8 cellular contexts compared by ENCODE assay signal in the genomic region with DNA sequence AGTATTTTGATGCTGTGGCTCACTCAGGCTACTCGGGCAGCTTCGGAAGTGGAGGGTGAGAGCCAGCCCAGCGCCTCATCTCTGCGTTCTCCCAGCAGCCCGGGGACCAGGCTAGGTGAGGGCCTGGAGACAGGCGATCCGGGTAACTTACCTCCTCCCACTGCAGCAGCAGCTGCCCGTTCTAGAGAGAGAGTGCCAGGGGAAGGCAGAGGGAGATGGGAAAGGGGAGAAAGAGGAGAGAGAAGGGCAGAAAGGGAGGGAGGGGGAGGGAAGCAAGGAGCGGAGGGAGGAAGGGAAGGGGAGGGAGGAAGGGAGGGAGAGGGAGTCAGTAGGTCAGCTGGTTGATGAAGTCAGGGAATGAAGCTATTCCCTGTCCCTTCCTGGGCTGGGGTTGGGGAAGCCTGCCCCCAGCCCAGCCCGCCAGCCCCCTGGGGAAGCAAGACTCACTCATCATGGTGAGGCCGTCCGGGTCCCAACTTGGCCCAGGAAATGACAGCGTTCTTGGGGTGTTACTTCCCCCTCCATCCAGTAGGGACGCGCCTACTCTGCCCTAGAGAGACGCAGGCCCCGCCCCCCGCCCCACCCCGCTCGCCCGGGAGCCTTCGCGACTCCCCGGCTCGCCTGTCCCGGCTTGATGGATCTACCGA. TPM values are rescaled to one million over a fixed set of nuclear protein-coding genes. Genes with fewer than 3 reads are reported as not detected.
A peak's percentile ranks its signal among the peaks of the same experiment; 100 is the strongest.
DNase-seq lines count a peak whose midpoint lies in the region; ATAC-seq and TF ChIP-seq lines count a peak whose summit lies in the region.

A gene with protein sequence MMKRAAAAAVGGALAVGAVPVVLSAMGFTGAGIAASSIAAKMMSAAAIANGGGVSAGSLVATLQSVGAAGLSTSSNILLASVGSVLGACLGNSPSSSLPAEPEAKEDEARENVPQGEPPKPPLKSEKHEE (minus strand): TSS at position 494 of the 647 bp plus-strand sequence. CDS start 40 bp downstream, at position 454.

- intact Hi-C loops in stomach (cut with DNase I; ENCODE audit: low total_unique reads), result no loop called here

- H3K36me3 ChIP-seq in stomach, result peaks cover 0 to 25% (median 5%) of the 10 kb centered on the region in 4 donors

- H3K4me1 ChIP-seq in stomach, result peaks cover 7 to 25% (median 15%) of the 10 kb centered on the region in 4 donors

- H3K9me3 Mint-ChIP-seq in neural crest cell, result no peaks in the 10 kb centered on the region

- peaks cover 0 to 13% (median 0%) of the 10 kb centered on the region in 3 donors for H3K27me3 ChIP-seq in stomach

- peak within 1 kb of the TSS; percentile 75 for H3K27ac ChIP-seq in RWPE1
- H3K27ac ChIP-seq in stomach, result peak within 1 kb of the TSS; percentile 43 to 88 (median 75)

- peak within 1 kb of the TSS; percentile 93 for H3K4me3 Mint-ChIP-seq in neural crest cell

- H3K4me1 Mint-ChIP-seq in neural crest cell, result peaks cover 18% of the 10 kb centered on the region

- no peak for TF ChIP-seq POLR2A in stomach (IDR thresholded peaks at IDR 0.05)

- POLR2A ChIA-PET in RWPE1 (lab: Yijun Ruan, JAX; ENCODE audit: low non-redundant PET), result no interaction called here

- no peak for TF ChIP-seq EP300 in stomach (IDR thresholded peaks at IDR 0.05)

- DNase-seq in DMS79 treated with DMSO at 0.1 percent for 48 hours (lab: John Stamatoyannopoulos, UW) (peak; percentile 88), HuH-7.5 (ENCODE audit: low spot score) (peak; percentile 44), RWPE1 (ENCODE audit: low spot score) (peak; percentile 83), fibroblast of villous mesenchyme (ENCODE audit: low read depth) (peak; percentile 83), neural crest cell (ENCODE audit: low read depth, low spot score) (peak; percentile 44), stomach (peak; percentile 67)
- peak; percentile 88 for DNase-seq in activated effector memory CD4-positive, alpha-beta T cell treated with anti-CD3 and anti-CD28 coated beads, Interleukin-2, amount 50 U/mL, for 16 hours

- H3K27me3 Mint-ChIP-seq in neural crest cell (ENCODE audit: low read depth), result peaks cover 6% of the 10 kb centered on the region

- H3K4me3 ChIP-seq in fibroblast of villous mesenchyme (ENCODE audit: low read depth, low read length) (peak within 1 kb of the TSS; percentile 82), stomach (peak within 1 kb of the TSS; percentile 48 to 58 (median 53))

- 1 to 3% (median 2%) methylated on average over 23 to 27 of the region's 27 CpGs for WGBS in stomach, 5 donors

- TF ChIP-seq CTCF in RWPE1 (conservative IDR thresholded peaks at IDR 0.05; ENCODE audit: low read depth) (no peak), fibroblast of villous mesenchyme (IDR thresholded peaks at IDR 0.05; ENCODE audit: insufficient read depth, low read depth, low read length) (peak; percentile 30), neural crest cell (conservative IDR thresholded peaks at IDR 0.05) (peak; percentile 48), stomach (IDR thresholded peaks at IDR 0.05) (peak in 3 of 7 experiments; percentile 23 to 47 (median 27))

- H3K9me3 ChIP-seq in stomach, result no peaks in the 10 kb centered on the region

- ATAC-seq in GM21528 (IDR thresholded peaks at IDR 0.05; ENCODE audit: low FRiP score, unreplicated experiment), result peak; percentile 95

- CTCF ChIA-PET in RWPE1 (lab: Yijun Ruan, JAX), result no interaction called here

- H3K36me3 Mint-ChIP-seq in neural crest cell (ENCODE audit: low read depth), result no peaks in the 10 kb centered on the region

- H3K27ac Mint-ChIP-seq in neural crest cell (ENCODE audit: unreplicated experiment), result peak within 1 kb of the TSS; percentile 37

RNA-seq across cellular contexts. Expression of the gene that starts here (rescaled TPM):
- total RNA-seq in fibroblast of villous mesenchyme (94.1 and 102 TPM in 2 replicates), neural crest cell (25.3 and 30.4 TPM in 2 replicates), stomach (10 to 100 TPM in 3 of 5 donors, 1 to 10 TPM in 2; 4.9 to 61.7 (median 24.8) TPM)
- polyA plus RNA-seq in stomach, result 100 to 1,000 TPM in 2 of 3 donors, 10 to 100 TPM in 1; 87.8 to 133 (median 103) TPM

Comparison
In these comparisons a context has a peak if more than half of its experiments do, and no peak if none do; other contexts are left out.
1. Peak in every context shown above with its lines: DNase-seq, ATAC-seq, H3K4me3 ChIP-seq and H3K27ac ChIP-seq.